1 cellular context compared by ENCODE assay signal in the genomic region with DNA sequence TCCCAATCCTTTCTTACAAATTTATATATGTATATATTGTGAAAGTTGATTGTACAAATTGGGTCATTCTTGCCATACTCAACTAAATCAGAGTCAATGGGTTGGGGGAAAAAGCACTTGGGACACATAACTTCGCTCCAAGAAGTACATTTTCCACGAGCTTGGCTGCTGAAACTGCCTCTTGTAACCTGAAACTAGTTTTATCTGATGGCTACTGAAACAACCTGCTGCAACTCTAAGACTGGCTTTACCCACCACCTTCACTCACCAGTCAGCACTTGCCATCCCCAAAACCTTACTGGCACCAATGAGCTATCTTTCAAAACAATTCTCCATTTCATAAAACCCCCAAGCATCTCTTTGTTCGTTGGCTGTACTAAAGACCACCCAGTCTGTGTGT.
TF ChIP-seq lines count a peak whose summit lies in the region.

No MANE protein-coding gene starts in this region.

TF ChIP-seq in HEK293, 187 proteins besides CTCF, POLR2A, EP300 and RAD21 (continued from another document):
- peak; percentile 63 for TF ChIP-seq PRDM6 (tag by site-specific recombination; IDR thresholded peaks at IDR 0.05)
- no peak for TF ChIP-seq ZNF416 (tag by site-specific recombination; IDR thresholded peaks at IDR 0.05)
- TF ChIP-seq TCF7L2 (IDR thresholded peaks at IDR 0.05; ENCODE audit: borderline replicate concordance, low read depth, low read length) = no peak
- TF ChIP-seq SCRT2 (tag by site-specific recombination; IDR thresholded peaks at IDR 0.05) = peak; percentile 43
- TF ChIP-seq MYNN (tag by site-specific recombination; IDR thresholded peaks at IDR 0.05; ENCODE audit: borderline replicate concordance) = no peak
- TF ChIP-seq ZNF623 (tag by site-specific recombination; IDR thresholded peaks at IDR 0.05) = no peak
- TF ChIP-seq ZNF311 (tag by site-specific recombination; IDR thresholded peaks at IDR 0.05; ENCODE audit: borderline replicate concordance) = no peak
- TF ChIP-seq KLF10 (tag by site-specific recombination; IDR thresholded peaks at IDR 0.05) = no peak
